Comparison of ENCODE assay signal across 18 cellular contexts in genomic region chr5:133523921-133524320, GRCh38.
A peak's percentile ranks its signal among the peaks of the same experiment; 100 is the strongest.
DNase-seq lines count a peak whose midpoint lies in the region; ATAC-seq and TF ChIP-seq lines count a peak whose summit lies in the region.
"Had no signal": no experiment of that assay in that cellular context is flagged by ENCODE, and none has a peak within 500 bp of the region (broad histone marks: within the 10 kb centered on the region; RNA-seq: fewer than 3 reads in every experiment).

No MANE protein-coding gene starts in this region.

- no peak overlapping the region for H2AFZ ChIP-seq in Karpas-422 (ENCODE audit: low read length)
- H2AFZ ChIP-seq: GM23248 had no signal

- no peak overlapping the region for H3K4me2 ChIP-seq in Karpas-422 (ENCODE audit: low read depth, low read length, poor library complexity, severe bottlenecking)
- H3K4me2 ChIP-seq: BLaER1 had no signal

- no peak overlapping the region for H3K4me3 ChIP-seq in HAP-1
- H3K4me3 ChIP-seq in Karpas-422 (ENCODE audit: low read length): no peak overlapping the region
- H3K4me3 ChIP-seq: BLaER1, GM23248 had no signal

- H3K79me2 ChIP-seq in Karpas-422 (ENCODE audit: low read length): no peaks in the 10 kb centered on the region

- H3K4me1 ChIP-seq in HAP-1 (no peaks in the 10 kb centered on the region), Karpas-422 (ENCODE audit: low read length) (no peaks in the 10 kb centered on the region)
- H3K4me1 ChIP-seq: BLaER1, Caco-2 had no signal

- no peak for TF ChIP-seq CTCF in activated CD8-positive, alpha-beta T cell treated with anti-CD3 and anti-CD28 coated beads for 36 hours (IDR thresholded peaks at IDR 0.05)
- TF ChIP-seq CTCF in brain (conservative IDR thresholded peaks at IDR 0.05) (no peak), neural crest cell (conservative IDR thresholded peaks at IDR 0.05) (no peak)

- peaks cover 28% of the 10 kb centered on the region for H3K27me3 Mint-ChIP-seq in activated CD8-positive, alpha-beta T cell treated with anti-CD3 and anti-CD28 coated beads, Interleukin-2, amount 10 ng/mL, durations not matched to agents 7 days and 5 days (ENCODE audit: low read depth)
- peaks cover 2% of the 10 kb centered on the region for H3K27me3 Mint-ChIP-seq in activated CD8-positive, alpha-beta T cell treated with anti-CD3 and anti-CD28 coated beads for 36 hours
- H3K27me3 Mint-ChIP-seq in brain (peaks cover 24% of the 10 kb centered on the region), neural crest cell (ENCODE audit: low read depth) (peaks cover 7% of the 10 kb centered on the region)
- peaks cover 22 to 24% of the 10 kb centered on the region in 2 donors for H3K27me3 Mint-ChIP-seq in stimulated activated naive B cell treated with anti-CD40 and anti-IgM and Interleukin-4, amounts not matched to agents 10 μg/mL and 1 μg/mL and 100 μg/mL, for 72 hours

- no peak overlapping the region for H3K27ac ChIP-seq in Karpas-422 (ENCODE audit: low read length)
- H3K27ac ChIP-seq: BLaER1, GM23248, HL-60 had no signal

- H3K36me3 ChIP-seq in HAP-1 (replicated peaks) (no peaks in the 10 kb centered on the region), Karpas-422 (ENCODE audit: insufficient read depth, low read length) (no peaks in the 10 kb centered on the region)
- H3K36me3 ChIP-seq: BLaER1 had no signal

- POLR2A ChIA-PET in activated CD8-positive, alpha-beta T cell treated with anti-CD3 and anti-CD28 coated beads, Interleukin-2, amount 10 ng/mL, durations not matched to agents 7 days and 5 days (lab: Charles Lee): no interaction called here
- POLR2A ChIA-PET in activated CD8-positive, alpha-beta T cell treated with anti-CD3 and anti-CD28 coated beads for 36 hours (lab: Charles Lee): no interaction called here

- H3K9me3 Mint-ChIP-seq in activated CD8-positive, alpha-beta T cell treated with anti-CD3 and anti-CD28 coated beads, Interleukin-2, amount 10 ng/mL, durations not matched to agents 7 days and 5 days (ENCODE audit: insufficient read depth): no peaks in the 10 kb centered on the region
- H3K9me3 Mint-ChIP-seq in activated CD8-positive, alpha-beta T cell treated with anti-CD3 and anti-CD28 coated beads for 36 hours: no peaks in the 10 kb centered on the region
- H3K9me3 Mint-ChIP-seq in brain: peaks cover 0 to 5% (median 0%) of the 10 kb centered on the region in 5 experiments
- no peaks in the 10 kb centered on the region for H3K9me3 Mint-ChIP-seq in neural crest cell
- H3K9me3 Mint-ChIP-seq in stimulated activated naive B cell treated with anti-CD40 and anti-IgM and Interleukin-4, amounts not matched to agents 10 μg/mL and 1 μg/mL and 100 μg/mL, for 72 hours: no peaks in the 10 kb centered on the region
- H3K9me3 Mint-ChIP-seq: CD8-positive, alpha-beta memory T cell; H9 had no signal

- H3K27me3 ChIP-seq in HAP-1 (ENCODE audit: low read depth) (peaks cover 7% of the 10 kb centered on the region), Karpas-422 (ENCODE audit: low read length) (no peaks in the 10 kb centered on the region)
- H3K27me3 ChIP-seq: BLaER1 had no signal

- intact Hi-C loops in activated CD8-positive, alpha-beta T cell treated with anti-CD3 and anti-CD28 coated beads for 36 hours (cut with micrococcal nuclease): no loop called here

- peak; percentile 8 for DNase-seq in activated CD8-positive, alpha-beta T cell treated with anti-CD3 and anti-CD28 coated beads, Interleukin-2, amount 10 ng/mL, durations not matched to agents 7 days and 5 days
- DNase-seq in activated CD8-positive, alpha-beta T cell treated with anti-CD3 and anti-CD28 coated beads for 36 hours: no peak
- DNase-seq in neural crest cell (ENCODE audit: low read depth, low spot score): no peak
- no peak for DNase-seq in stimulated activated naive B cell treated with anti-CD40 and anti-IgM and Interleukin-4, amounts not matched to agents 10 μg/mL and 1 μg/mL and 100 μg/mL, for 72 hours
- no peak for DNase-seq in HAP-1 (ENCODE audit: low spot score in 2 of 2)
- DNase-seq in Karpas-422: no peak
- DNase-seq in activated T-cell treated with anti-CD3 and anti-CD28 coated beads for 4 hours: no peak
- DNase-seq: 8988T; AML-193; Caco-2; CD8-positive, alpha-beta memory T cell; DND-41; GDM1; GM23248; H9 had no signal

- no peaks in the 10 kb centered on the region for H3K9me2 ChIP-seq in Karpas-422 (replicated peaks; ENCODE audit: insufficient read depth, low read length)

- in situ Hi-C loops in HAP-1 (cut with MboI; ENCODE audit: low sequenced_read_pairs): no loop called here

- CTCF ChIA-PET in activated CD8-positive, alpha-beta T cell treated with anti-CD3 and anti-CD28 coated beads, Interleukin-2, amount 10 ng/mL, durations not matched to agents 7 days and 5 days (lab: Charles Lee): no interaction called here
- CTCF ChIA-PET in activated CD8-positive, alpha-beta T cell treated with anti-CD3 and anti-CD28 coated beads for 36 hours (lab: Charles Lee): no interaction called here

- no peak overlapping the region for H3K9ac ChIP-seq in Karpas-422 (ENCODE audit: low read length)
- H3K9ac ChIP-seq: BLaER1, GM23248 had no signal

- H3K27ac Mint-ChIP-seq in activated CD8-positive, alpha-beta T cell treated with anti-CD3 and anti-CD28 coated beads, Interleukin-2, amount 10 ng/mL, durations not matched to agents 7 days and 5 days: no peak overlapping the region
- H3K27ac Mint-ChIP-seq in activated CD8-positive, alpha-beta T cell treated with anti-CD3 and anti-CD28 coated beads for 36 hours: no peak overlapping the region
- H3K27ac Mint-ChIP-seq in brain (peak overlapping the region in 3 of 5 experiments; percentile 9 to 24 (median 20)), neural crest cell (ENCODE audit: unreplicated experiment) (peak overlapping the region; percentile 24)
- peak overlapping the region; percentile 68 for H3K27ac Mint-ChIP-seq in stimulated activated naive B cell treated with anti-CD40 and anti-IgM and Interleukin-4, amounts not matched to agents 10 μg/mL and 1 μg/mL and 100 μg/mL, for 72 hours

- no peaks in the 10 kb centered on the region for H3K4me1 Mint-ChIP-seq in activated CD8-positive, alpha-beta T cell treated with anti-CD3 and anti-CD28 coated beads, Interleukin-2, amount 10 ng/mL, durations not matched to agents 7 days and 5 days (ENCODE audit: low read depth)
- no peaks in the 10 kb centered on the region for H3K4me1 Mint-ChIP-seq in activated CD8-positive, alpha-beta T cell treated with anti-CD3 and anti-CD28 coated beads for 36 hours (ENCODE audit: low read depth)
- H3K4me1 Mint-ChIP-seq in brain (peaks cover 43% of the 10 kb centered on the region), neural crest cell (peaks cover 12% of the 10 kb centered on the region)
- peaks cover 0 to 10% of the 10 kb centered on the region in 2 donors for H3K4me1 Mint-ChIP-seq in stimulated activated naive B cell treated with anti-CD40 and anti-IgM and Interleukin-4, amounts not matched to agents 10 μg/mL and 1 μg/mL and 100 μg/mL, for 72 hours
- H3K4me1 Mint-ChIP-seq: CD8-positive, alpha-beta memory T cell had no signal

- no peaks in the 10 kb centered on the region for H3K36me3 Mint-ChIP-seq in activated CD8-positive, alpha-beta T cell treated with anti-CD3 and anti-CD28 coated beads, Interleukin-2, amount 10 ng/mL, durations not matched to agents 7 days and 5 days (ENCODE audit: low read depth)
- H3K36me3 Mint-ChIP-seq in activated CD8-positive, alpha-beta T cell treated with anti-CD3 and anti-CD28 coated beads for 36 hours (ENCODE audit: low read depth): no peaks in the 10 kb centered on the region
- H3K36me3 Mint-ChIP-seq in brain: no peaks in the 10 kb centered on the region
- H3K36me3 Mint-ChIP-seq in neural crest cell (ENCODE audit: low read depth): no peaks in the 10 kb centered on the region
- no peaks in the 10 kb centered on the region for H3K36me3 Mint-ChIP-seq in stimulated activated naive B cell treated with anti-CD40 and anti-IgM and Interleukin-4, amounts not matched to agents 10 μg/mL and 1 μg/mL and 100 μg/mL, for 72 hours
- H3K36me3 Mint-ChIP-seq: CD8-positive, alpha-beta memory T cell had no signal

- H3K4me3 Mint-ChIP-seq in activated CD8-positive, alpha-beta T cell treated with anti-CD3 and anti-CD28 coated beads, Interleukin-2, amount 10 ng/mL, durations not matched to agents 7 days and 5 days: no peak overlapping the region
- H3K4me3 Mint-ChIP-seq in activated CD8-positive, alpha-beta T cell treated with anti-CD3 and anti-CD28 coated beads for 36 hours: no peak overlapping the region
- H3K4me3 Mint-ChIP-seq in brain (no peak overlapping the region), neural crest cell (no peak overlapping the region)
- H3K4me3 Mint-ChIP-seq in stimulated activated naive B cell treated with anti-CD40 and anti-IgM and Interleukin-4, amounts not matched to agents 10 μg/mL and 1 μg/mL and 100 μg/mL, for 72 hours: no peak overlapping the region
- H3K4me3 Mint-ChIP-seq: CD8-positive, alpha-beta memory T cell; H9 had no signal

- no peaks in the 10 kb centered on the region for H4K20me1 ChIP-seq in Karpas-422 (ENCODE audit: insufficient read depth, low read depth, low read length)
- H4K20me1 ChIP-seq: BLaER1 had no signal

- no peak for ATAC-seq in activated CD8-positive, alpha-beta T cell treated with anti-CD3 and anti-CD28 coated beads, Interleukin-2, amount 10 ng/mL, durations not matched to agents 7 days and 5 days
- no peak for ATAC-seq in activated CD8-positive, alpha-beta T cell treated with anti-CD3 and anti-CD28 coated beads for 36 hours
- no peak for ATAC-seq in stimulated activated naive B cell treated with anti-CD40 and anti-IgM and Interleukin-4, amounts not matched to agents 10 μg/mL and 1 μg/mL and 100 μg/mL, for 72 hours (replicated peaks)

- H3K9me3 ChIP-seq in HAP-1 (no peaks in the 10 kb centered on the region), Karpas-422 (ENCODE audit: low read length) (no peaks in the 10 kb centered on the region)
- H3K9me3 ChIP-seq: BLaER1, Caco-2 had no signal

Comparison
In these comparisons a context has a peak if more than half of its experiments do, and no peak if none do; other contexts are left out.
1. H3K27ac Mint-ChIP-seq: peak in brain (3 of 5), neural crest cell (single experiment) and stimulated activated naive B cell treated with anti-CD40 and anti-IgM and Interleukin-4, amounts not matched to agents 10 μg/mL and 1 μg/mL and 100 μg/mL, for 72 hours (single experiment); none in activated CD8-positive, alpha-beta T cell treated with anti-CD3 and anti-CD28 coated beads, Interleukin-2, amount 10 ng/mL, durations not matched to agents 7 days and 5 days (single experiment) and activated CD8-positive, alpha-beta T cell treated with anti-CD3 and anti-CD28 coated beads for 36 hours (single experiment).